In genomic region chr5:124704594-124705284, GRCh38 we compare ENCODE assay signal across 1 cellular context.
TF ChIP-seq lines count a peak whose summit lies in the region.

No MANE protein-coding gene starts in this region.

TF ChIP-seq in GM12878, 131 proteins besides CTCF, POLR2A, EP300 and RAD21 (continued from another document):
- no peak for TF ChIP-seq REST (IDR thresholded peaks at IDR 0.05; ENCODE audit: low read depth, low read length)
- peak; percentile 85 for TF ChIP-seq MEF2B (IDR thresholded peaks at IDR 0.05; ENCODE audit: partially characterized antibody, poor library complexity, severe bottlenecking)
- TF ChIP-seq EED (IDR thresholded peaks at IDR 0.05; ENCODE audit: low read depth): no peak
